19 cellular contexts compared by ENCODE assay signal in genomic region chr19:46815833-46816627, GRCh38. TPM values are rescaled to one million over a fixed set of nuclear protein-coding genes. Genes with fewer than 3 reads are reported as not detected.
DNase-seq lines count a peak whose midpoint lies in the region; ATAC-seq, FAIRE-seq and TF ChIP-seq lines count a peak whose summit lies in the region.
"Had no signal": no experiment of that assay in that cellular context is flagged by ENCODE, and none has a peak within 500 bp of the region (broad histone marks: within the 10 kb centered on the region; RNA-seq: fewer than 3 reads in every experiment).

No MANE protein-coding gene starts in this region.

- no peak for FAIRE-seq in frontal cortex (lab: Jason Lieb, UNC)

- RAD21 ChIA-PET in HCT116 (lab: Charles Lee; ENCODE audit: low non-redundant PET in 1 of 2, low total read pairs in 2 of 2, uncharacterized antibody in 2 of 2, unreplicated experiment in 2 of 2) = no interaction called here

- 0 out of 2 replicates have a peak overlapping the region, but pooled peaks have one; percentile 10 for H3K9ac ChIP-seq in HCT116 (ENCODE audit: low read length)
- H3K9ac ChIP-seq in neuronal stem cell (ENCODE audit: low read depth, low read length, poor library complexity) = no peak overlapping the region

- H2BK12ac ChIP-seq in neuronal stem cell (ENCODE audit: low read length) = no peak overlapping the region

- H3K9me3 Mint-ChIP-seq in activated naive CD4-positive, alpha-beta T cell treated with anti-CD3 and anti-CD28 coated beads, Interleukin-2, amount 50 U/mL, for 24 hours = no peaks in the 10 kb centered on the region
- H3K9me3 Mint-ChIP-seq in activated naive CD4-positive, alpha-beta T cell treated with anti-CD3 and anti-CD28 coated beads for 36 hours = no peaks in the 10 kb centered on the region
- H3K9me3 Mint-ChIP-seq: T-cell had no signal

- peak overlapping the region; percentile 64 for H3K4me2 ChIP-seq in HCT116 (ENCODE audit: low read length)
- no peak overlapping the region for H3K4me2 ChIP-seq in neuronal stem cell (ENCODE audit: insufficient read depth, low read length, poor library complexity, severe bottlenecking)
- H3K4me2 ChIP-seq: PC-9 had no signal

- H3K36me3 Mint-ChIP-seq in activated naive CD4-positive, alpha-beta T cell treated with anti-CD3 and anti-CD28 coated beads, Interleukin-2, amount 50 U/mL, for 24 hours = no peaks in the 10 kb centered on the region
- no peaks in the 10 kb centered on the region for H3K36me3 Mint-ChIP-seq in activated naive CD4-positive, alpha-beta T cell treated with anti-CD3 and anti-CD28 coated beads for 36 hours (ENCODE audit: low read depth)
- H3K36me3 Mint-ChIP-seq: T-cell had no signal

- no peaks in the 10 kb centered on the region for H3K79me1 ChIP-seq in neuronal stem cell (ENCODE audit: low read depth, low read length)

- peaks cover 32 to 60% of the 10 kb centered on the region in 2 experiments for H3K4me1 ChIP-seq in HCT116 (ENCODE audit: control insufficient read depth in 1 of 2, insufficient read depth in 2 of 2, low read length in 2 of 2)
- H3K4me1 ChIP-seq in neuronal stem cell (ENCODE audit: control insufficient read depth in 2 of 2, insufficient read depth in 1 of 2, low read depth in 1 of 2, low read length in 2 of 2) = peaks cover 12 to 19% of the 10 kb centered on the region in 2 donors
- H3K4me1 ChIP-seq: HAP-1 had no signal

- H3K4me3 ChIP-seq in HCT116 (replicated peaks in 1 of 2; ENCODE audit: low read depth in 1 of 2, low read length in 2 of 2) (no peak overlapping the region), neuronal stem cell (ENCODE audit: low read length in 2 of 2) (peak overlapping the region in 1 of 2 donors; percentile 62)
- H3K4me3 ChIP-seq: HAP-1, PC-9, SJSA1 had no signal

- H4K91ac ChIP-seq in neuronal stem cell (ENCODE audit: low read depth, low read length, poor library complexity) = no peak overlapping the region

- CTCF ChIA-PET in activated naive CD4-positive, alpha-beta T cell treated with anti-CD3 and anti-CD28 coated beads for 36 hours (lab: Charles Lee) = interaction anchor here (0.9 kb wide), 1 partner anchor 58 kb away, joined by 3 read pairs; no protein-coding TSS in a partner anchor
- CTCF ChIA-PET in HCT116 (lab: Charles Lee) = no interaction called here

- no peak for TF ChIP-seq CTCF in HCT116 (IDR thresholded peaks at IDR 0.05 in 2 of 3, conservative IDR thresholded peaks at IDR 0.05 in 1 of 3; ENCODE audit: borderline replicate concordance in 1 of 3, insufficient read depth in 1 of 3, low read depth in 2 of 3, low read length in 2 of 3)

- BruUV-seq in HCT116 (replicated peaks; lab: Mats Ljungman, UMichigan) = no TSS peak

- no peak for DNase-seq in activated naive CD4-positive, alpha-beta T cell treated with anti-CD3 and anti-CD28 coated beads for 36 hours
- DNase-seq in HCT116 (ENCODE audit: low read depth, low spot score) (peak; percentile 63), NCI-H524 (lab: John Stamatoyannopoulos, UW) (peak; percentile 81 to 90), neuronal stem cell (ENCODE audit: low spot score) (no peak), HPDE6-E6E7 (ENCODE audit: extremely low spot score) (no peak), NCI-H748 treated with DMSO at 0.1 percent for 48 hours (lab: John Stamatoyannopoulos, UW) (no peak), frontal cortex (ENCODE audit: low spot score in 2 of 2) (no peak)
- DNase-seq: 8988T, COR-L47, EL, KG1, NCI-H1436, NCI-H2081 treated with DMSO at 0.1 percent for 48 hours, NCI-H226, PC-9, T-cell had no signal

- no peak overlapping the region for H3K14ac ChIP-seq in neuronal stem cell (ENCODE audit: low read length)

- no peak overlapping the region for H3K27ac ChIP-seq in HCT116 (ENCODE audit: low read depth, low read length)
- H3K27ac ChIP-seq in neuronal stem cell (replicated peaks; ENCODE audit: low read length) = no peak overlapping the region
- H3K27ac ChIP-seq: PC-9, SJSA1 had no signal

- no peak for TF ChIP-seq POLR2A in HCT116 (IDR thresholded peaks at IDR 0.05; ENCODE audit: borderline replicate concordance, extremely low read depth, insufficient read depth, insufficient read length)

- H3K4ac ChIP-seq in neuronal stem cell (ENCODE audit: low read length) = peak overlapping the region; percentile 37

- no peak overlapping the region for H2BK5ac ChIP-seq in neuronal stem cell (ENCODE audit: low read length)

- peak overlapping the region; percentile 84 for H2AK5ac ChIP-seq in neuronal stem cell (ENCODE audit: low read depth, low read length)

- no peaks in the 10 kb centered on the region for H3K27me3 ChIP-seq in HCT116 (ENCODE audit: insufficient read depth, low read length)
- H3K27me3 ChIP-seq in neuronal stem cell (ENCODE audit: control insufficient read depth in 3 of 3, insufficient read depth in 3 of 3, low read depth in 1 of 3, low read length in 3 of 3) = no peaks in the 10 kb centered on the region
- H3K27me3 ChIP-seq: SJSA1 had no signal

- H4K20me1 ChIP-seq in HCT116 (ENCODE audit: insufficient read depth) = no peaks in the 10 kb centered on the region

- no peak for TF ChIP-seq RAD21 in HCT116 (IDR thresholded peaks at IDR 0.05; ENCODE audit: low read depth)

- H3K36me3 ChIP-seq in HCT116 (ENCODE audit: control insufficient read depth in 1 of 2, insufficient read depth in 2 of 2, low read length in 2 of 2) (no peaks in the 10 kb centered on the region), neuronal stem cell (replicated peaks in 1 of 2; ENCODE audit: control insufficient read depth in 2 of 2, insufficient read depth in 2 of 2, low read length in 2 of 2) (no peaks in the 10 kb centered on the region)
- H3K36me3 ChIP-seq: HAP-1, SJSA1 had no signal

- H3K4me1 Mint-ChIP-seq in activated naive CD4-positive, alpha-beta T cell treated with anti-CD3 and anti-CD28 coated beads, Interleukin-2, amount 50 U/mL, for 24 hours = peaks cover 19% of the 10 kb centered on the region
- H3K4me1 Mint-ChIP-seq in activated naive CD4-positive, alpha-beta T cell treated with anti-CD3 and anti-CD28 coated beads for 36 hours (ENCODE audit: low read depth) = peaks cover 14% of the 10 kb centered on the region

- peak overlapping the region; percentile 59 for H3K27ac Mint-ChIP-seq in activated naive CD4-positive, alpha-beta T cell treated with anti-CD3 and anti-CD28 coated beads, Interleukin-2, amount 50 U/mL, for 24 hours
- H3K27ac Mint-ChIP-seq in activated naive CD4-positive, alpha-beta T cell treated with anti-CD3 and anti-CD28 coated beads for 36 hours = no peak overlapping the region
- H3K27ac Mint-ChIP-seq: T-cell had no signal

- H4K8ac ChIP-seq in neuronal stem cell (ENCODE audit: low read depth, low read length) = no peak overlapping the region

- no peaks in the 10 kb centered on the region for H3K9me2 ChIP-seq in HCT116 (ENCODE audit: insufficient read depth)

- H2AFZ ChIP-seq in HCT116 (ENCODE audit: low read depth, low read length, poor library complexity, severe bottlenecking) (peak overlapping the region; percentile 86), neuronal stem cell (ENCODE audit: low read length) (no peak overlapping the region)
- H2AFZ ChIP-seq: PC-9 had no signal

- peak; percentile 70 for ATAC-seq in HCT116
- ATAC-seq: T-cell had no signal

- no peak overlapping the region for H3K18ac ChIP-seq in neuronal stem cell (ENCODE audit: low read length)

- WGBS in neuronal stem cell (ENCODE audit: extremely low coverage in 2 of 2, insufficient read length in 2 of 2, insufficient replicate concordance in 1 of 2), 2 donors = no CpG with 5 or more reads among the region's 18 CpGs

- POLR2A ChIA-PET in HCT116 (lab: Charles Lee) = no interaction called here

- peak overlapping the region; percentile 65 for H3K23ac ChIP-seq in neuronal stem cell (ENCODE audit: low read depth, low read length, poor library complexity)

- intact Hi-C loops in activated naive CD4-positive, alpha-beta T cell treated with anti-CD3 and anti-CD28 coated beads for 36 hours (cut with micrococcal nuclease) = no loop called here
- intact Hi-C loops in HCT116 (cut with micrococcal nuclease) = no loop called here

- no peaks in the 10 kb centered on the region for H3K27me3 Mint-ChIP-seq in activated naive CD4-positive, alpha-beta T cell treated with anti-CD3 and anti-CD28 coated beads, Interleukin-2, amount 50 U/mL, for 24 hours
- H3K27me3 Mint-ChIP-seq in activated naive CD4-positive, alpha-beta T cell treated with anti-CD3 and anti-CD28 coated beads for 36 hours (ENCODE audit: low read depth) = no peaks in the 10 kb centered on the region

- peak overlapping the region; percentile 94 for H2BK120ac ChIP-seq in neuronal stem cell (ENCODE audit: low read depth, low read length)

- no peak overlapping the region for H3K4me3 Mint-ChIP-seq in activated naive CD4-positive, alpha-beta T cell treated with anti-CD3 and anti-CD28 coated beads, Interleukin-2, amount 50 U/mL, for 24 hours
- no peak overlapping the region for H3K4me3 Mint-ChIP-seq in activated naive CD4-positive, alpha-beta T cell treated with anti-CD3 and anti-CD28 coated beads for 36 hours
- H3K4me3 Mint-ChIP-seq: T-cell had no signal

- H3K9me3 ChIP-seq in HCT116 (ENCODE audit: control insufficient read depth in 1 of 2, insufficient read depth in 1 of 2, low read depth in 1 of 2, low read length in 2 of 2) = no peaks in the 10 kb centered on the region
- peaks cover 0 to 2% of the 10 kb centered on the region in 2 donors for H3K9me3 ChIP-seq in neuronal stem cell (replicated peaks in 1 of 2; ENCODE audit: control insufficient read depth in 2 of 2, insufficient read depth in 1 of 2, low read depth in 1 of 2, low read length in 2 of 2)
- H3K9me3 ChIP-seq: HAP-1, SJSA1 had no signal

- no peaks in the 10 kb centered on the region for H3K79me2 ChIP-seq in HCT116 (ENCODE audit: insufficient read depth, low read length)

- peak overlapping the region; percentile 83 for H2BK15ac ChIP-seq in neuronal stem cell (ENCODE audit: low read length)

TF ChIP-seq in HCT116, 20 proteins besides CTCF, POLR2A, EP300 and RAD21 (continues in another document):
- no peak for TF ChIP-seq EZH2phosphoT487 (IDR thresholded peaks at IDR 0.05; ENCODE audit: borderline replicate concordance)

RNA-seq across cellular contexts. Expression of gene SLC1A5, which starts 27.6 kb away (rescaled TPM):
- total RNA-seq in activated naive CD4-positive, alpha-beta T cell treated with anti-CD3 and anti-CD28 coated beads for 36 hours = 100 to 1,000 TPM; 139 TPM
- total RNA-seq in HCT116 (2021; ENCODE audit: unreplicated experiment) (284 TPM), frontal cortex (3.3 TPM)
- 346 and 361 TPM in 2 replicates for polyA plus RNA-seq in HCT116 (2012)
- polyA plus RNA-seq in neuronal stem cell (2013, experiment 1 of 2) = 54.5 TPM
- 53.6 TPM for polyA plus RNA-seq in neuronal stem cell (2013, experiment 2 of 2)

RNA-seq across cellular contexts. Expression of gene AP2S1, which starts 34.6 kb away (rescaled TPM):
- total RNA-seq in activated naive CD4-positive, alpha-beta T cell treated with anti-CD3 and anti-CD28 coated beads for 36 hours = 100 to 1,000 TPM; 112 to 118 TPM
- total RNA-seq in HCT116 (2021; ENCODE audit: unreplicated experiment) (296 TPM), frontal cortex (64.8 TPM)
- polyA plus RNA-seq in HCT116 (2012) = 311 and 325 TPM in 2 replicates
- 133 TPM for polyA plus RNA-seq in neuronal stem cell (2013, experiment 1 of 2)
- 137 TPM for polyA plus RNA-seq in neuronal stem cell (2013, experiment 2 of 2)

RNA-seq across cellular contexts. Expression of gene ARHGAP35, which starts 44.8 kb away (rescaled TPM):
- total RNA-seq in activated naive CD4-positive, alpha-beta T cell treated with anti-CD3 and anti-CD28 coated beads for 36 hours = 1 to 10 TPM; 8.9 TPM
- total RNA-seq in HCT116 (2021; ENCODE audit: unreplicated experiment) = 47.6 TPM
- polyA plus RNA-seq in HCT116 (2012) = 29.0 and 30.2 TPM in 2 replicates
- polyA plus RNA-seq in neuronal stem cell (2013, experiment 1 of 2) = 35.6 TPM
- polyA plus RNA-seq in neuronal stem cell (2013, experiment 2 of 2) = 37.6 TPM
- total RNA-seq in frontal cortex = 73.4 TPM

Comparison
In these comparisons a context has a peak if more than half of its experiments do, and no peak if none do; other contexts are left out.
1. DNase-seq: peak in HCT116 (single experiment) and NCI-H524 (2 of 2); none in activated naive CD4-positive, alpha-beta T cell treated with anti-CD3 and anti-CD28 coated beads for 36 hours (single experiment), neuronal stem cell (single experiment), HPDE6-E6E7 (single experiment), NCI-H748 treated with DMSO at 0.1 percent for 48 hours (single experiment) and frontal cortex (0 of 2).
2. RNA of gene SLC1A5, which starts 27.6 kb away (total RNA-seq): 284 TPM in HCT116 (single experiment) and 139 TPM in activated naive CD4-positive, alpha-beta T cell treated with anti-CD3 and anti-CD28 coated beads for 36 hours; 3.3 TPM in frontal cortex (single experiment); every median in the first group is over 10 times any median in the second.